In the genomic region with DNA sequence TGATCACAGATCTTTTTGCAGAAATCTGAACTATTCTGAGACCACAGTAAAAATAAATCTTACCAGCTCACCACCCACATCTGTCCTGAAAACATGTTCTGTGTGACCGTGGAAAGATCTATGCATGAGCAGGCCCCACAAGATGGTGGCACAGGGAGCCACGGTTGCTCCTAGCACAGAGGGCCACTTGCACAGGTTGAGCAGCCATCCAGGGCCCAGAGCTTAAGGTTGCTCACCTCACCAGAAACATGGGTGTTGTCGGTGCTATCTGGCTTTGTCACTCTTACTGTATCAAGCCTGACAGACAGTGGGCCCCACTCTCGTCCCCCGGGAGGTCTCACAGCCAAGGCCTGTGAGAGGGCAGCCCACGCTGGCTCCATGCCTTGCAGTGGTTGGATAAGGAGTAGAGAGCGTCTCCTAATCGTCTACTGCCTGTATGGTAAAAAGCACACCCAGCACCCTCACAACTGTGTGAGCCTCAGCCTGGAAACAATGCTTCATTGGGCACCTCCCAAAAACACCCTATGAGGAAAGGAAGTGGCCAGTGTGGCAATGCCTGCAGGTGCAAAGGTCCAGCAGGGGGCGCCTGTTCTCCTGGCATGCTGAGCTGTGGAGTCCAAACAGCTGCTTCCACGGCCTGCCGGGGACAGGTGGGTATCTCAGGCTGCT, we compare ENCODE assay signal across 8 cellular contexts. TPM values are rescaled to one million over a fixed set of nuclear protein-coding genes. Genes with fewer than 3 reads are reported as not detected.
DNase-seq lines count a peak whose midpoint lies in the region; ATAC-seq, FAIRE-seq and TF ChIP-seq lines count a peak whose summit lies in the region.

No MANE protein-coding gene starts in this region.

- no peaks in the 10 kb centered on the region for H3K27me3 Mint-ChIP-seq in activated T-helper 17 cell treated with anti-CD3 and anti-CD28 coated beads, Interleukin-2, amount 50 U/mL, for 72 hours

- no peaks in the 10 kb centered on the region for H3K4me1 ChIP-seq in RWPE2 (ENCODE audit: insufficient read depth, poor library complexity, severe bottlenecking)

- H3K27ac ChIP-seq in 22Rv1 (no peak overlapping the region), RWPE2 (ENCODE audit: poor library complexity, severe bottlenecking) (peak overlapping the region; percentile 6)

- TF ChIP-seq CTCF in 22Rv1 (IDR thresholded peaks at IDR 0.05) (peak; percentile 97), GM13976 (IDR thresholded peaks at IDR 0.05; ENCODE audit: borderline replicate concordance, control extremely low read depth, extremely low read depth, insufficient read depth, missing control alignments) (peak; percentile 80), RWPE2 (IDR thresholded peaks at IDR 0.05; ENCODE audit: poor library complexity, severe bottlenecking) (peak; percentile 83)

- no peaks in the 10 kb centered on the region for H3K9me3 ChIP-seq in RWPE2 (ENCODE audit: severe bottlenecking)

- H3K9me3 Mint-ChIP-seq in activated T-helper 17 cell treated with anti-CD3 and anti-CD28 coated beads, Interleukin-2, amount 50 U/mL, for 72 hours, result no peaks in the 10 kb centered on the region

- H3K27me3 ChIP-seq in RWPE2 (ENCODE audit: insufficient read depth, poor library complexity, severe bottlenecking), result no peaks in the 10 kb centered on the region

- no peak overlapping the region for H3K27ac Mint-ChIP-seq in activated T-helper 17 cell treated with anti-CD3 and anti-CD28 coated beads, Interleukin-2, amount 50 U/mL, for 72 hours

- peak; percentile 90 for FAIRE-seq in urothelium cell line (lab: Jason Lieb, UNC)

- in situ Hi-C loops in GM13976 (cut with MboI; ENCODE audit: low sequenced_read_pairs, unreplicated experiment), result no loop called here

- H3K4me3 ChIP-seq in RWPE2 (ENCODE audit: severe bottlenecking), result no peak overlapping the region

- intact Hi-C loops in posterior vena cava (cut with DNase I), result no loop called here

- DNase-seq in GM13976 (ENCODE audit: low spot score) (peak; percentile 85), HS-27A (ENCODE audit: low read depth) (peak; percentile 64), RWPE2 (ENCODE audit: low spot score) (peak; percentile 84), germinal center (ENCODE audit: low spot score) (peak; percentile 77), posterior vena cava (ENCODE audit: low spot score) (peak; percentile 94), urothelium cell line (ENCODE audit: low spot score) (peak; percentile 96)

- peaks cover 63% of the 10 kb centered on the region for H3K36me3 Mint-ChIP-seq in activated T-helper 17 cell treated with anti-CD3 and anti-CD28 coated beads, Interleukin-2, amount 50 U/mL, for 72 hours (ENCODE audit: low read depth)

- peaks cover 80% of the 10 kb centered on the region for H3K36me3 ChIP-seq in RWPE2 (ENCODE audit: low read depth)

- H3K4me1 Mint-ChIP-seq in activated T-helper 17 cell treated with anti-CD3 and anti-CD28 coated beads, Interleukin-2, amount 50 U/mL, for 72 hours, result no peaks in the 10 kb centered on the region

- H3K4me3 Mint-ChIP-seq in activated T-helper 17 cell treated with anti-CD3 and anti-CD28 coated beads, Interleukin-2, amount 50 U/mL, for 72 hours, result no peak overlapping the region

- peak; percentile 68 for ATAC-seq in RWPE2 (ENCODE audit: low read depth)
- peak; percentile 91 for ATAC-seq in activated T-helper 17 cell treated with anti-CD3 and anti-CD28 coated beads, Interleukin-2, amount 50 U/mL, for 72 hours (replicated peaks)

RNA-seq across cellular contexts. Expression of gene TUBB6, which starts 19.6 kb away (rescaled TPM):
- 10 to 100 TPM in 1 of 2 donors, 1 to 10 TPM in 1; 6.9 to 20.4 TPM for total RNA-seq in activated T-helper 17 cell treated with anti-CD3 and anti-CD28 coated beads, Interleukin-2, amount 50 U/mL, for 72 hours
- total RNA-seq in posterior vena cava, result 100 to 1,000 TPM; 274 to 288 TPM

RNA-seq across cellular contexts. Expression of gene AFG3L2, which starts 49.4 kb away (rescaled TPM):
- 10 to 100 TPM; 30.6 to 63.9 TPM for total RNA-seq in activated T-helper 17 cell treated with anti-CD3 and anti-CD28 coated beads, Interleukin-2, amount 50 U/mL, for 72 hours
- 10 to 100 TPM; 26.4 to 29.4 TPM for total RNA-seq in posterior vena cava

Comparison
In these comparisons a context has a peak if more than half of its experiments do, and no peak if none do; other contexts are left out.
1. RNA of gene TUBB6, which starts 19.6 kb away (total RNA-seq): 274 to 288 TPM in posterior vena cava; 6.9 to 20.4 TPM in activated T-helper 17 cell treated with anti-CD3 and anti-CD28 coated beads, Interleukin-2, amount 50 U/mL, for 72 hours; every median in the first group is over 10 times any median in the second.
2. Peak in every context shown above with its lines, with median percentiles within 50 percentile points of each other: CTCF ChIP-seq and DNase-seq.